1 cellular context compared by ENCODE assay signal in the genomic region with DNA sequence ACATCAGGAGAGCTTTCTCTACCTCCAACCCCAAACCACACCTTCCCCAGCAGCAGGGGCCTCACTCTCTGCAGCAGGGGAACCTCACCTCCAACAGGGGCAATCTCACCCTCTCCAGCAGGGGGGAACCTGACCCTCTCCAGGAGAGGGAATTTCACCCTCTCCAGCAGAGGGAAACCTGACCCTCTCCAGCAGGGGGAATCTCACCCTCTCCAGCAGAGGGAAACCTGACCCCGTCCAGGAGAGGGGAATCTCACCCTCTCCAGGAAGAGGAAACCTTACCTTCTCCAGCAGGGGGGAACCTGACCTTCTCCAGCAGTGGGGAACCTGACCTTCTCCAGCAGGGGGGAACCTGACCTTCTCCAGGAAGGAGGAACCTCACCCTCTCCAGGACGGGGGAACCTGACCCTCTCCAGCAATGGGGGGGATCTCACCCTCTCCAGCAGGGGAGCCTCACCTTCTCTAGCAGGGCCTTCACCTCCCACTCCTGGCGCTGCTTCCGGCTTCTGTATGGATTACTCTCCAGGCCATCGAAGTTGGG.
TF ChIP-seq lines count a peak whose summit lies in the region.

No MANE protein-coding gene starts in this region.

TF ChIP-seq in K562, 482 proteins besides CTCF, POLR2A, EP300 and RAD21 (continued from another document and continues in another):
- TF ChIP-seq, protein P1, sequence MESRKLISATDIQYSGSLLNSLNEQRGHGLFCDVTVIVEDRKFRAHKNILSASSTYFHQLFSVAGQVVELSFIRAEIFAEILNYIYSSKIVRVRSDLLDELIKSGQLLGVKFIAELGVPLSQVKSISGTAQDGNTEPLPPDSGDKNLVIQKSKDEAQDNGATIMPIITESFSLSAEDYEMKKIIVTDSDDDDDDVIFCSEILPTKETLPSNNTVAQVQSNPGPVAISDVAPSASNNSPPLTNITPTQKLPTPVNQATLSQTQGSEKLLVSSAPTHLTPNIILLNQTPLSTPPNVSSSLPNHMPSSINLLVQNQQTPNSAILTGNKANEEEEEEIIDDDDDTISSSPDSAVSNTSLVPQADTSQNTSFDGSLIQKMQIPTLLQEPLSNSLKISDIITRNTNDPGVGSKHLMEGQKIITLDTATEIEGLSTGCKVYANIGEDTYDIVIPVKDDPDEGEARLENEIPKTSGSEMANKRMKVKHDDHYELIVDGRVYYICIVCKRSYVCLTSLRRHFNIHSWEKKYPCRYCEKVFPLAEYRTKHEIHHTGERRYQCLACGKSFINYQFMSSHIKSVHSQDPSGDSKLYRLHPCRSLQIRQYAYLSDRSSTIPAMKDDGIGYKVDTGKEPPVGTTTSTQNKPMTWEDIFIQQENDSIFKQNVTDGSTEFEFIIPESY (CRISPR knock-in tag; IDR thresholded peaks at IDR 0.05), result peak; percentile 89
- TF ChIP-seq POLR2H (tag; IDR thresholded peaks at IDR 0.05; ENCODE audit: low read depth) (no peak), ZBED1 (IDR thresholded peaks at IDR 0.05) (no peak), PCBP1 (IDR thresholded peaks at IDR 0.05; ENCODE audit: low read depth, low read length, poor library complexity, severe bottlenecking) (no peak), RCOR1 (IDR thresholded peaks at IDR 0.05; ENCODE audit: borderline replicate concordance in 1 of 2, low read depth in 2 of 2, low read length in 2 of 2) (peak in 1 of 2 experiments; percentile 76; a peak in 3 of 4 replicates), RNF2 (IDR thresholded peaks at IDR 0.05) (0 out of 2 replicates have a peak, but pooled peaks have one; percentile 48), SREBF1 (IDR thresholded peaks at IDR 0.05; ENCODE audit: borderline replicate concordance, low read depth, low read length) (peak; percentile 48; the same call in 1 of the 2 replicates), NUFIP1 (IDR thresholded peaks at IDR 0.05; ENCODE audit: partially characterized antibody) (no peak), RFX7 (CRISPR knock-in tag; IDR thresholded peaks at IDR 0.05) (no peak), DPF2 (IDR thresholded peaks at IDR 0.05) (no peak), DEAF1 (CRISPR knock-in tag; IDR thresholded peaks at IDR 0.05) (peak; percentile 79), KDM2B (CRISPR knock-in tag; IDR thresholded peaks at IDR 0.05) (no peak), RAD51 (IDR thresholded peaks at IDR 0.05; ENCODE audit: borderline replicate concordance, low read depth) (no peak), SUPT5H (IDR thresholded peaks at IDR 0.05) (no peak), FOXA1 (IDR thresholded peaks at IDR 0.05; ENCODE audit: borderline replicate concordance) (no peak), RBBP5 (IDR thresholded peaks at IDR 0.05; ENCODE audit: borderline replicate concordance, insufficient read depth, low read length, poor library complexity, severe bottlenecking) (no peak), TEAD4 (IDR thresholded peaks at IDR 0.05; ENCODE audit: low read length) (peak; percentile 70), TEAD4 (CRISPR knock-in tag; IDR thresholded peaks at IDR 0.05; ENCODE audit: borderline replicate concordance) (no peak), JUND (IDR thresholded peaks at IDR 0.05; ENCODE audit: borderline replicate concordance, low read depth, low read length) (peak; percentile 78), JUND (tag; IDR thresholded peaks at IDR 0.05; ENCODE audit: borderline replicate concordance, low read depth, low read length) (no peak; the same call in 2 of the 3 replicates), CREB3L1 (IDR thresholded peaks at IDR 0.05; ENCODE audit: borderline replicate concordance, low read depth) (peak; percentile 41; the same call in 1 of the 2 replicates), ZNF431 (CRISPR knock-in tag; IDR thresholded peaks at IDR 0.05) (no peak), ZNF699 (CRISPR knock-in tag; IDR thresholded peaks at IDR 0.05; ENCODE audit: insufficient replicate concordance) (no peak), ZHX1 (conservative IDR thresholded peaks at IDR 0.05; ENCODE audit: low read length) (0 out of 2 replicates have a peak, but pooled peaks have one; percentile 56), NEUROD1 (IDR thresholded peaks at IDR 0.05; ENCODE audit: borderline replicate concordance, low read depth, low read length, partially characterized antibody) (no peak), PRPF4 (IDR thresholded peaks at IDR 0.05; ENCODE audit: insufficient read depth, low read depth, low read length, poor library complexity, severe bottlenecking) (no peak), FOXP1 (CRISPR knock-in tag; IDR thresholded peaks at IDR 0.05) (no peak), ZNF644 (tag; IDR thresholded peaks at IDR 0.05; ENCODE audit: low read depth) (no peak), ETS1 (conservative IDR thresholded peaks at IDR 0.05; ENCODE audit: control insufficient read depth, low read depth, low read length) (0 out of 2 replicates have a peak, but pooled peaks have one; percentile 26), ARID2 (IDR thresholded peaks at IDR 0.05) (peak; percentile 71; the same call in 1 of the 2 replicates), CREB1 (IDR thresholded peaks at IDR 0.05) (no peak), CREB1 (CRISPR knock-in tag; IDR thresholded peaks at IDR 0.05) (peak; percentile 31; the same call in 1 of the 2 replicates), TSC22D4 (tag; IDR thresholded peaks at IDR 0.05) (no peak), TOE1 (IDR thresholded peaks at IDR 0.05; ENCODE audit: borderline replicate concordance) (0 out of 2 replicates have a peak, but pooled peaks have one; percentile 41), TOE1 (CRISPR knock-in tag; IDR thresholded peaks at IDR 0.05; ENCODE audit: borderline replicate concordance, low read depth) (no peak), FOSL1 (tag; conservative IDR thresholded peaks at IDR 0.05) (no peak), ZNF583 (CRISPR knock-in tag; IDR thresholded peaks at IDR 0.05) (no peak), GMEB1 (CRISPR knock-in tag; IDR thresholded peaks at IDR 0.05) (no peak), BDP1 (IDR thresholded peaks at IDR 0.05; ENCODE audit: insufficient read depth, insufficient read length) (no peak), HEY1 (CRISPR knock-in tag; IDR thresholded peaks at IDR 0.05; ENCODE audit: borderline replicate concordance) (no peak), STAT5A (IDR thresholded peaks at IDR 0.05; ENCODE audit: borderline replicate concordance, low read length) (peak; percentile 30; the same call in 1 of the 2 replicates)
- TF ChIP-seq, protein P2, sequence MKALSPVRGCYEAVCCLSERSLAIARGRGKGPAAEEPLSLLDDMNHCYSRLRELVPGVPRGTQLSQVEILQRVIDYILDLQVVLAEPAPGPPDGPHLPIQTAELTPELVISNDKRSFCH (CRISPR knock-in tag; IDR thresholded peaks at IDR 0.05), result no peak
- TF ChIP-seq, protein P2 (tag; IDR thresholded peaks at IDR 0.05), result peak; percentile 80; the same call in 1 of the 2 replicates
- TF ChIP-seq, protein P3, sequence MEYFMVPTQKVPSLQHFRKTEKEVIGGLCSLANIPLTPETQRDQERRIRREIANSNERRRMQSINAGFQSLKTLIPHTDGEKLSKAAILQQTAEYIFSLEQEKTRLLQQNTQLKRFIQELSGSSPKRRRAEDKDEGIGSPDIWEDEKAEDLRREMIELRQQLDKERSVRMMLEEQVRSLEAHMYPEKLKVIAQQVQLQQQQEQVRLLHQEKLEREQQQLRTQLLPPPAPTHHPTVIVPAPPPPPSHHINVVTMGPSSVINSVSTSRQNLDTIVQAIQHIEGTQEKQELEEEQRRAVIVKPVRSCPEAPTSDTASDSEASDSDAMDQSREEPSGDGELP (CRISPR knock-in tag; IDR thresholded peaks at IDR 0.05; ENCODE audit: borderline replicate concordance), result peak; percentile 82
- TF ChIP-seq, protein P4, sequence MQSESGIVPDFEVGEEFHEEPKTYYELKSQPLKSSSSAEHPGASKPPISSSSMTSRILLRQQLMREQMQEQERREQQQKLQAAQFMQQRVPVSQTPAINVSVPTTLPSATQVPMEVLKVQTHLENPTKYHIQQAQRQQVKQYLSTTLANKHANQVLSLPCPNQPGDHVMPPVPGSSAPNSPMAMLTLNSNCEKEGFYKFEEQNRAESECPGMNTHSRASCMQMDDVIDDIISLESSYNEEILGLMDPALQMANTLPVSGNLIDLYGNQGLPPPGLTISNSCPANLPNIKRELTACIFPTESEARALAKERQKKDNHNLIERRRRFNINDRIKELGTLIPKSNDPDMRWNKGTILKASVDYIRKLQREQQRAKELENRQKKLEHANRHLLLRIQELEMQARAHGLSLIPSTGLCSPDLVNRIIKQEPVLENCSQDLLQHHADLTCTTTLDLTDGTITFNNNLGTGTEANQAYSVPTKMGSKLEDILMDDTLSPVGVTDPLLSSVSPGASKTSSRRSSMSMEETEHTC (IDR thresholded peaks at IDR 0.05), result no peak
- TF ChIP-seq, protein P5, sequence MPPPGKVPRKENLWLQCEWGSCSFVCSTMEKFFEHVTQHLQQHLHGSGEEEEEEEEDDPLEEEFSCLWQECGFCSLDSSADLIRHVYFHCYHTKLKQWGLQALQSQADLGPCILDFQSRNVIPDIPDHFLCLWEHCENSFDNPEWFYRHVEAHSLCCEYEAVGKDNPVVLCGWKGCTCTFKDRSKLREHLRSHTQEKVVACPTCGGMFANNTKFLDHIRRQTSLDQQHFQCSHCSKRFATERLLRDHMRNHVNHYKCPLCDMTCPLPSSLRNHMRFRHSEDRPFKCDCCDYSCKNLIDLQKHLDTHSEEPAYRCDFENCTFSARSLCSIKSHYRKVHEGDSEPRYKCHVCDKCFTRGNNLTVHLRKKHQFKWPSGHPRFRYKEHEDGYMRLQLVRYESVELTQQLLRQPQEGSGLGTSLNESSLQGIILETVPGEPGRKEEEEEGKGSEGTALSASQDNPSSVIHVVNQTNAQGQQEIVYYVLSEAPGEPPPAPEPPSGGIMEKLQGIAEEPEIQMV (tag; conservative IDR thresholded peaks at IDR 0.05; ENCODE audit: low read depth), result no peak
- TF ChIP-seq, protein P6, sequence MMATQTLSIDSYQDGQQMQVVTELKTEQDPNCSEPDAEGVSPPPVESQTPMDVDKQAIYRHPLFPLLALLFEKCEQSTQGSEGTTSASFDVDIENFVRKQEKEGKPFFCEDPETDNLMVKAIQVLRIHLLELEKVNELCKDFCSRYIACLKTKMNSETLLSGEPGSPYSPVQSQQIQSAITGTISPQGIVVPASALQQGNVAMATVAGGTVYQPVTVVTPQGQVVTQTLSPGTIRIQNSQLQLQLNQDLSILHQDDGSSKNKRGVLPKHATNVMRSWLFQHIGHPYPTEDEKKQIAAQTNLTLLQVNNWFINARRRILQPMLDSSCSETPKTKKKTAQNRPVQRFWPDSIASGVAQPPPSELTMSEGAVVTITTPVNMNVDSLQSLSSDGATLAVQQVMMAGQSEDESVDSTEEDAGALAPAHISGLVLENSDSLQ (IDR thresholded peaks at IDR 0.05), result no peak
